Comparison of ENCODE assay signal across 13 cellular contexts in genomic region chr4:749771-750666, GRCh38. TPM values are rescaled to one million over a fixed set of nuclear protein-coding genes. Genes with fewer than 3 reads are reported as not detected.
DNase-seq lines count a peak whose midpoint lies in the region; ATAC-seq and TF ChIP-seq lines count a peak whose summit lies in the region.
"Had no signal": no experiment of that assay in that cellular context is flagged by ENCODE, and none has a peak within 500 bp of the region (broad histone marks: within the 10 kb centered on the region; RNA-seq: fewer than 3 reads in every experiment).

No MANE protein-coding gene starts in this region.

- H3K36me3 ChIP-seq in aorta (ENCODE audit: control insufficient read depth in 1 of 2, insufficient read depth in 2 of 2, low read length in 1 of 2) (peaks cover 0 to 4% of the 10 kb centered on the region in 2 donors), WERI-Rb-1 (peaks cover 67% of the 10 kb centered on the region)

- H3K27ac ChIP-seq in aorta (ENCODE audit: low read depth in 1 of 2, low read length in 2 of 2) (peak overlapping the region in 1 of 2 donors; percentile 25), WERI-Rb-1 (no peak overlapping the region)
- H3K27ac ChIP-seq: KMS-11 had no signal

- TF ChIP-seq CTCF in WERI-Rb-1 (IDR thresholded peaks at IDR 0.05; ENCODE audit: low read depth, low read length), result no peak

- no peaks in the 10 kb centered on the region for H3K27me3 ChIP-seq in aorta (ENCODE audit: control insufficient read depth in 1 of 2, insufficient read depth in 2 of 2, low read length in 1 of 2)
- H3K27me3 ChIP-seq in WERI-Rb-1 (ENCODE audit: insufficient read depth, low read depth, severe bottlenecking), result no peaks in the 10 kb centered on the region

- DNase-seq in Right ventricle myocardium inferior (ENCODE audit: missing footprints) (no peak), cardiac septum (ENCODE audit: low spot score) (no peak), medulla oblongata (ENCODE audit: extremely low spot score) (peak; percentile 65), aorta (peak in 1 of 2 donors; percentile 61), SIG-M5 treated with dmso at 0.1 percent for 504 hours (lab: John Stamatoyannopoulos, UW; ENCODE audit: unreplicated experiment) (no peak), NCI-H748 (lab: John Stamatoyannopoulos, UW; ENCODE audit: unreplicated experiment) (no peak), WERI-Rb-1 (no peak)
- DNase-seq: DMS79 treated with DMSO at 0.1 percent for 48 hours, NCI-H2081 treated with DMSO at 0.1 percent for 48 hours, small intestine, T-helper 1 cell had no signal

- WGBS in aorta, 2 donors, result 44 to 52% methylated on average over 18 of the region's 18 CpGs

- intact Hi-C loops in Right ventricle myocardium inferior (cut with DNase I), result no loop called here
- intact Hi-C loops in cardiac septum (cut with DNase I), result no loop called here
- intact Hi-C loops in aorta (cut with DNase I), result no loop called here

- H3K4me1 ChIP-seq in aorta (ENCODE audit: control insufficient read depth in 1 of 2, insufficient read depth in 2 of 2, low read length in 2 of 2), result no peaks in the 10 kb centered on the region

- peak; percentile 45 for ATAC-seq in Right ventricle myocardium inferior
- peak; percentile 55 for ATAC-seq in esophagus mucosa
- ATAC-seq in aorta (ENCODE audit: low FRiP score), result peak; percentile 74

- H3K9me3 ChIP-seq in aorta (ENCODE audit: control insufficient read depth, low read length), result peaks cover 6% of the 10 kb centered on the region
- no peaks in the 10 kb centered on the region for H3K9me3 ChIP-seq in WERI-Rb-1 (ENCODE audit: severe bottlenecking)

- H3K4me3 ChIP-seq in aorta (ENCODE audit: low read length in 2 of 2) (no peak overlapping the region), WERI-Rb-1 (ENCODE audit: low read depth, low read length) (no peak overlapping the region)

RNA-seq across cellular contexts. Expression of gene PCGF3, which starts 44.4 kb away (rescaled TPM):
- total RNA-seq in Right ventricle myocardium inferior (21.7 TPM), cardiac septum (24.3 TPM), esophagus mucosa (30.5 TPM), aorta (10 to 100 TPM; 35.7 to 59.4 TPM)
- polyA plus RNA-seq in aorta, result 10 to 100 TPM; 17.7 to 38.3 TPM
